Comparison of ENCODE assay signal across 8 cellular contexts in the genomic region with DNA sequence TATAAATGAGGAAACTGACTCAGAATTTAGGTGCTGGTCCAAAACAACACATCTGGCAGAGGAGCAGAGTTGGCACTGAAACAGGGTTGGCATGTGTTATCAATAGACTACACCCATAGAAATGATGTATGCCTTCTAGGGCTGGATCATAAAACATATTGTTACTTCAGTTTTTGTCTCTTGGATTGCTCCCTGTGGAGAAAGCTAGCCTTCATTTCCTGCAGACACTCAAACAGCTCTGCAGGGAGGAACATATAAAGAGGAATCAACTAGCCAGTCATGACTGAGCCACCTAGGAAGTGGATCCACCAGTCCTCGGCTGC. TPM values are rescaled to one million over a fixed set of nuclear protein-coding genes. Genes with fewer than 3 reads are reported as not detected.
A peak's percentile ranks its signal among the peaks of the same experiment; 100 is the strongest.
DNase-seq lines count a peak whose midpoint lies in the region; ATAC-seq and TF ChIP-seq lines count a peak whose summit lies in the region.

No MANE protein-coding gene starts in this region.

- H3K27me3 Mint-ChIP-seq in activated naive CD8-positive, alpha-beta T cell treated with anti-CD3 and anti-CD28 coated beads for 36 hours = peaks cover 3% of the 10 kb centered on the region

- H3K4me1 ChIP-seq in transverse colon = peaks cover 13 to 24% (median 17%) of the 10 kb centered on the region in 4 donors

- H3K27me3 ChIP-seq in kidney epithelial cell (ENCODE audit: control insufficient read depth, insufficient read depth, low read length) (peaks cover 1% of the 10 kb centered on the region), transverse colon (peaks cover 4% of the 10 kb centered on the region)

- peaks cover 32% of the 10 kb centered on the region for H3K4me1 Mint-ChIP-seq in activated naive CD8-positive, alpha-beta T cell treated with anti-CD3 and anti-CD28 coated beads for 36 hours

- no peak for TF ChIP-seq POLR2A in transverse colon (IDR thresholded peaks at IDR 0.05)

- intact Hi-C loops in transverse colon (cut with DNase I; ENCODE audit: low total_unique reads) = no loop called here

- H3K9me3 ChIP-seq in transverse colon = no peaks in the 10 kb centered on the region

- H3K4me3 Mint-ChIP-seq in activated naive CD8-positive, alpha-beta T cell treated with anti-CD3 and anti-CD28 coated beads for 36 hours = peak overlapping the region; percentile 99

- H3K9me3 Mint-ChIP-seq in activated naive CD8-positive, alpha-beta T cell treated with anti-CD3 and anti-CD28 coated beads for 36 hours = no peaks in the 10 kb centered on the region

- 68% methylated on average over 1 of the region's 1 CpG; no CpG with 5 or more reads in 1 of the 2 donors for WGBS in transverse colon (ENCODE audit: low coverage in 1 of 2), 2 donors

- H3K27ac Mint-ChIP-seq in activated naive CD8-positive, alpha-beta T cell treated with anti-CD3 and anti-CD28 coated beads for 36 hours = peak overlapping the region; percentile 99

- H3K27ac ChIP-seq in transverse colon = peak overlapping the region; percentile 79 to 87 (median 84)

- no peak for TF ChIP-seq EP300 in transverse colon (IDR thresholded peaks at IDR 0.05; ENCODE audit: low read depth)

- no peaks in the 10 kb centered on the region for H3K36me3 ChIP-seq in kidney epithelial cell (ENCODE audit: control insufficient read depth, insufficient read depth, low read length)
- H3K36me3 ChIP-seq in transverse colon = peaks cover 0 to 19% (median 9%) of the 10 kb centered on the region in 4 donors

- in situ Hi-C loops in Caki2 (cut with HindIII; ENCODE audit: low pct_unique_long_range_greater_than_20kb, low sequenced_read_pairs) = no loop called here
- in situ Hi-C loops in transverse colon (cut with MboI; ENCODE audit: low pct_ligation_motif_present in 1 of 4, low pct_unique_long_range_greater_than_20kb in 1 of 4, low sequenced_read_pairs in 3 of 4) = loop anchor here in 1 of 4 donors (25.0 kb wide), 1 partner anchor 466 kb away; a partner anchor contains a TSS

- peak; percentile 3 for DNase-seq in Caki2 (ENCODE audit: low read depth)
- no peak for DNase-seq in activated naive CD8-positive, alpha-beta T cell treated with anti-CD3 and anti-CD28 coated beads for 36 hours
- no peak for DNase-seq in kidney epithelial cell (ENCODE audit: low read depth)
- no peak for DNase-seq in transverse colon
- no peak for DNase-seq in HT-29 (ENCODE audit: low spot score)
- no peak for DNase-seq in stimulated activated CD4-positive, alpha-beta T cell treated with anti-CD3 and anti-CD28 coated beads, Interleukin-2, amount 100 ng/mL, for 24 hours
- DNase-seq in cerebellum (ENCODE audit: low spot score) = no peak

- TF ChIP-seq CTCF in kidney epithelial cell (IDR thresholded peaks at IDR 0.05; ENCODE audit: insufficient read depth, low read length, poor library complexity, severe bottlenecking) (no peak), transverse colon (IDR thresholded peaks at IDR 0.05) (no peak)

- peaks cover 28% of the 10 kb centered on the region for H3K36me3 Mint-ChIP-seq in activated naive CD8-positive, alpha-beta T cell treated with anti-CD3 and anti-CD28 coated beads for 36 hours

- H3K4me3 ChIP-seq in kidney epithelial cell (ENCODE audit: low read depth, low read length) (peak overlapping the region; percentile 75), transverse colon (peak overlapping the region; percentile 74 to 95 (median 88))

- ATAC-seq in HG02973 (IDR thresholded peaks at IDR 0.05; ENCODE audit: unreplicated experiment) = peak; percentile 5

RNA-seq across cellular contexts. Expression of a gene that starts 0.5 kb away (rescaled TPM):
- total RNA-seq in Caki2 (2014; rRNA removed; shearing (Covaris generic); ENCODE audit: low replicate concordance) = 217 and 286 TPM in 2 replicates
- total RNA-seq in activated naive CD8-positive, alpha-beta T cell treated with anti-CD3 and anti-CD28 coated beads for 36 hours = 100 to 1,000 TPM; 221 to 229 TPM
- total RNA-seq in kidney epithelial cell (105 and 132 TPM in 2 replicates), transverse colon (10 to 100 TPM; 23.9 to 64.3 (median 37.4) TPM), cerebellum (86.5 TPM)
- total RNA-seq in HT-29 (2014; rRNA removed; shearing (Covaris generic)) = 259 and 260 TPM in 2 replicates
